Comparison of ENCODE assay signal across 1 cellular context in genomic region chr3:179147571-179148445, GRCh38.
A peak's percentile ranks its signal among the peaks of the same experiment; 100 is the strongest.
TF ChIP-seq lines count a peak whose summit lies in the region.

PIK3CA (plus strand) TSS chr3:179148357; CDS start chr3:179198826, 50,469 bp downstream.

TF ChIP-seq in SK-N-SH, 30 proteins besides CTCF, POLR2A, EP300 and RAD21 (continued from another document):
- TF ChIP-seq ZBTB33 (IDR thresholded peaks at IDR 0.05; ENCODE audit: borderline replicate concordance, low read depth) (no peak), IRF3 (IDR thresholded peaks at IDR 0.05; ENCODE audit: low read depth, low read length) (no peak), EZH2phosphoT487 (IDR thresholded peaks at IDR 0.05; ENCODE audit: borderline replicate concordance, low read depth) (no peak), CHD2 (IDR thresholded peaks at IDR 0.05; ENCODE audit: low read length, partially characterized antibody) (peak; percentile 80), SIN3A (IDR thresholded peaks at IDR 0.05; ENCODE audit: borderline replicate concordance, low read depth, low read length) (peak; percentile 50; the same call in 1 of the 2 replicates)
TF ChIP-seq in SK-N-SH: peak in this region for 10.
